ENCODE assay signal across 19 cellular contexts in the genomic region with DNA sequence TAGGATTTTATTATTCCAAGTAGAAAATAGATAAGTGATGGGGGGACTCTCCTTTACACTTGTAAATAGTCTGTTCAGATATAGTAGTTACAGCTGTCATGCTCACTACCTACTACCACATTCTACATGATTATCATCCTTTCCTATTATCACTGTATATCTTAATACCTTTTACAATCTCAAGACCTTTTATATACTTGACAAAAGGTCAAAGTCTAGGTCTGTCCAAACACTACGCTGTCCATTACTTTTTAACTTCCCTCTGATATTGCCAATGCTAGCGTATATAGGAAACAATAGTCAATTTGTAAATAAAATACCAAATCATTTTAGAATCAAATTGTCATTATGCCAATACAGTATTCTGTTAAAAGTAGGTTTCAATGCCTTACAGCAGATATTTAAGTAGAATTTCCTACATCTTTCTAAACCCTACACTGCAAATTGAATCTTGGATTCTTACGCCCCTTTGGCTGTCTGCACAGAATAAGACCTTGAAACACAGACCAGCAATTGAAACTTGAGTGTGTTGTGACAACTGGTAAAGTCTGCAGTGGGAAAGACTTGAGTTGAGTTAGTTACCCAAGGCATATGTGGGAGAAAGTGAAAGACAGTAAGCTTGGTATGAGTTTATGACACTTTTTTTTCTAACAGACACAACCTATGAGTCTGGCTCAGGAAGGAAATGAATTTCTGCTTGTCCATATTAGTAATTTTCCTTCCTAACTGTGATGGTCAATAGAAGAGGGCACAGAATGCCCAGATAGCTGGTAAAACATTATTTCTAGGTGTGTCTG.
DNase-seq lines count a peak whose midpoint lies in the region; ATAC-seq lines count a peak whose summit lies in the region.
"Had no signal": no experiment of that assay in that cellular context is flagged by ENCODE, and none has a peak within 500 bp of the region (broad histone marks: within the 10 kb centered on the region; RNA-seq: fewer than 3 reads in every experiment).

No MANE protein-coding gene starts in this region.

- intact Hi-C loops in left colon (cut with DNase I, micrococcal nuclease), result no loop called here

- DNase-seq in left colon (no peak), germinal center (ENCODE audit: low spot score) (no peak), DMS 273 treated with DMSO at 0.1 percent for 48 hours (lab: John Stamatoyannopoulos, UW) (no peak), ecto neural progenitor cell (ENCODE audit: low spot score) (no peak)
- DNase-seq: EL, GF-D8, Kasumi-1, NCI-H1694, NCI-H2081, NCI-H2171 treated with DMSO at 0.1 percent for 48 hours, NCI-H524 treated with DMSO at 0.1 percent for 48 hours, OCI-M1, SJCRH30, T-cell had no signal

- ATAC-seq in GM18508 (IDR thresholded peaks at IDR 0.05; ENCODE audit: insufficient read depth, unreplicated experiment), result peak; percentile 45
- peak; percentile 43 for ATAC-seq in GM18873 (IDR thresholded peaks at IDR 0.05; ENCODE audit: low FRiP score, unreplicated experiment)
- ATAC-seq in HG02938 (IDR thresholded peaks at IDR 0.05; ENCODE audit: unreplicated experiment), result peak; percentile 74
- peak; percentile 93 for ATAC-seq in left colon
- no peak for ATAC-seq in GM18868 (IDR thresholded peaks at IDR 0.05; ENCODE audit: unreplicated experiment)
- ATAC-seq: A549, T-cell had no signal
